Comparison of ENCODE assay signal across 8 cellular contexts in the genomic region with DNA sequence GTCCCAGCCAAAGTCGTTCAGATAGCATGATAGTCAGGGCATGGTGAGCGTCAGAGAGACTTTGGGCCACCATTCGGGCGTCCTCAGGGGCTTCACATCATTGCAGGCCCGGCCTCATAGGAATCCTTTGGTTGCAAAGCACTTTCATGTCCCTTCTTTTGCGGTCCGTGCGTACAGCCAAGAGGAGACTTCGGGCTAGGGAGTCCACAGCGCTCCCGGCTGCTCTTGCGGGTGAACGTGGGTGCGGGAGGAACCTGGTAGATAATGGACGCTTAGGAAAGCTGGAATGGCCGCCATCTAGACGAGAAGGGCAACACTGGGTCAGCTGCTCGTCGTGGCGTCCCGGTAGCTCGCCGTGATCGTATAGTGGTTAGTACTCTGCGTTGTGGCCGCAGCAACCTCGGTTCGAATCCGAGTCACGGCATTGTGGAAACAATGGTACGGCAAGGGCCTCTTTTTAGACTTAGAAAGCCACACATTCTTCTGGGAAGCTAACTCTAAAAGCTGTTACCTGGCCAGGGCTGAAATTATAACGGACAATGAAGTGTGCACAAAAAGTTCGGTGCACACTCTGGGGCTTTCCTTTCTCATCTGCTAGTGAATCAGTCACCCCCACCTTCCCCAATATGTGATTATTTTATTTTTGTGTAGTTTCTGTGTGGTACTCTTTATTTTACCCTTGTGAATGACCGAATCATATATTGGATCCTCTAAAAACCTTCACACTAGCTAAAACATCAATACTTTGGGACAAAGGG. TPM values are rescaled to one million over a fixed set of nuclear protein-coding genes. Genes with fewer than 3 reads are reported as not detected.
DNase-seq lines count a peak whose midpoint lies in the region; ATAC-seq and TF ChIP-seq lines count a peak whose summit lies in the region.

No MANE protein-coding gene starts in this region.

- TF ChIP-seq CTCF in gastroesophageal sphincter (IDR thresholded peaks at IDR 0.05) (peak in 1 of 4 experiments; percentile 16), neutrophil (IDR thresholded peaks at IDR 0.05) (no peak)

- peak overlapping the region; percentile 100 for H3K4me3 ChIP-seq in ACC112 (ENCODE audit: low read depth, low read length)
- peak overlapping the region; percentile 42 to 74 for H3K4me3 ChIP-seq in gastroesophageal sphincter
- H3K4me3 ChIP-seq in neutrophil (ENCODE audit: low read depth in 1 of 2, low read length in 1 of 2) = peak overlapping the region; percentile 61 to 71

- TF ChIP-seq EP300 in gastroesophageal sphincter (IDR thresholded peaks at IDR 0.05) = no peak

- H2AFZ ChIP-seq in ACC112 (ENCODE audit: low read length, unreplicated experiment) = peak overlapping the region; percentile 99

- no peak for TF ChIP-seq POLR2A in gastroesophageal sphincter (IDR thresholded peaks at IDR 0.05)

- ATAC-seq in GM19395 (IDR thresholded peaks at IDR 0.05; ENCODE audit: unreplicated experiment) = peak; percentile 20
- peak; percentile 49 for ATAC-seq in gastroesophageal sphincter

- H3K27ac ChIP-seq in ACC112 (ENCODE audit: low read depth, low read length) (peak overlapping the region; percentile 84), gastroesophageal sphincter (peak overlapping the region; percentile 95 to 99 (median 98)), neutrophil (peak overlapping the region; percentile 86)

- H3K9me3 ChIP-seq in gastroesophageal sphincter (no peaks in the 10 kb centered on the region), neutrophil (no peaks in the 10 kb centered on the region)

- H3K4me1 ChIP-seq in ACC112 (ENCODE audit: control insufficient read depth, insufficient read depth, low read length, unreplicated experiment) (peaks cover 6% of the 10 kb centered on the region), gastroesophageal sphincter (peaks cover 0 to 25% (median 0%) of the 10 kb centered on the region in 3 donors), neutrophil (ENCODE audit: control insufficient read depth in 1 of 2, insufficient read depth in 1 of 2, low read depth in 1 of 2, low read length in 1 of 2) (peaks cover 28 to 35% of the 10 kb centered on the region in 2 experiments)

- no peaks in the 10 kb centered on the region for H3K36me3 ChIP-seq in ACC112 (ENCODE audit: insufficient read depth, low read length)
- H3K36me3 ChIP-seq in gastroesophageal sphincter = no peaks in the 10 kb centered on the region
- H3K36me3 ChIP-seq in neutrophil = no peaks in the 10 kb centered on the region

- WGBS in gastroesophageal sphincter (ENCODE audit: low coverage in 1 of 2), 2 donors = 11 to 12% methylated on average over 6 to 11 of the region's 34 CpGs

- no peaks in the 10 kb centered on the region for H3K79me2 ChIP-seq in ACC112 (ENCODE audit: control insufficient read depth, insufficient read depth, low read length, unreplicated experiment)

- peak; percentile 89 for DNase-seq in LoVo (ENCODE audit: low spot score)
- DNase-seq in SIG-M5 (lab: John Stamatoyannopoulos, UW) = peak; percentile 24
- peak; percentile 15 for DNase-seq in activated gamma-delta T cell (lab: John Stamatoyannopoulos, UW)
- DNase-seq in superior temporal gyrus (ENCODE audit: extremely low spot score) = peak; percentile 93

- peaks cover 3% of the 10 kb centered on the region; the same call in 1 of the 2 replicates for H3K27me3 ChIP-seq in ACC112 (ENCODE audit: insufficient read depth, low read length)
- H3K27me3 ChIP-seq in gastroesophageal sphincter = no peaks in the 10 kb centered on the region
- no peaks in the 10 kb centered on the region for H3K27me3 ChIP-seq in neutrophil

RNA-seq across cellular contexts. Expression of a gene that starts 13.2 kb away (rescaled TPM):
- 1 to 10 TPM; 4.4 to 10.0 (median 7.4) TPM for total RNA-seq in gastroesophageal sphincter

RNA-seq across cellular contexts. Expression of a gene that starts 51.1 kb away (rescaled TPM):
- total RNA-seq in gastroesophageal sphincter = not detected

Comparison
In these comparisons a context has a peak if more than half of its experiments do, and no peak if none do; other contexts are left out.
1. Peak in every context shown above with its lines: DNase-seq, ATAC-seq, H3K4me3 ChIP-seq and H3K27ac ChIP-seq.
2. DNase-seq: peak in every context shown above with its lines; median percentile 93 in superior temporal gyrus; 89 in LoVo; 24 in SIG-M5; 15 in activated gamma-delta T cell.